Comparison of ENCODE assay signal across 22 cellular contexts in genomic region chr16:73976661-73977060, GRCh38.
"Had no signal": no experiment of that assay in that cellular context is flagged by ENCODE, and none has a peak within 500 bp of the region (broad histone marks: within the 10 kb centered on the region; RNA-seq: fewer than 3 reads in every experiment).

No MANE protein-coding gene starts in this region.

- ATAC-seq: effector memory CD8-positive, alpha-beta T cell; esophagus mucosa; gastrocnemius medialis; heart right ventricle; left cardiac atrium; left lung; left ventricle myocardium superior; lower lobe of right lung; mucosa of descending colon; naive thymus-derived CD8-positive, alpha-beta T cell had no signal

- DNase-seq: cortex of kidney; effector CD8-positive, alpha-beta T cell; effector memory CD8-positive, alpha-beta T cell; endodermal cell; erythroblast; esophagus squamous epithelium; foreskin fibroblast; foreskin melanocyte; gastrocnemius medialis; glutamatergic neuron; head of caudate nucleus; heart right ventricle; hippocampal formation; left cardiac atrium; left lung; left ventricle myocardium superior; lower lobe of right lung; mesenchymal stem cell; mucosa of descending colon; naive B cell; naive thymus-derived CD8-positive, alpha-beta T cell had no signal
